Comparison of ENCODE assay signal across 29 cellular contexts in the genomic region with DNA sequence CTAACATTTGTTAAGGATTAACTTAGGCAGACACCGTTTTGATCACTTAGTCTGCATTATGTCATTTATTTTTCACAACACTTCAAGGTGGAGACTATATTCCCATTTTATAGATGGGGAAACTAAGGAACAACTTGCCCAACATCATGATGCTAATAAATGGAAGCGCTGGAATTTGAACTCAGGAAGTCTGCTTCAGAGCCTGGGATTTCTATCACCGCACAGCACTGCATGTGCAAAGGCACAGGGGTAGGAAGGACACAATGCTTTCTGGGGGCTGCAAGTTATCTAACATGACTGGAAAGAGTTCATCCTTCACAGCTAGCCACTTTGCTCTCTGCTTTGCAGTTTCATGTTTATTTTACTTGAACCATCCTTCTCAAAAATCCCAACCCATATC.
"Had no signal": no experiment of that assay in that cellular context is flagged by ENCODE, and none has a peak within 500 bp of the region (broad histone marks: within the 10 kb centered on the region; RNA-seq: fewer than 3 reads in every experiment).

No MANE protein-coding gene starts in this region.

- H3K27me3 Mint-ChIP-seq: activated CD4-positive, alpha-beta memory T cell treated with anti-CD3 and anti-CD28 coated beads for 36 hours; activated CD4-positive, alpha-beta T cell treated with anti-CD3 and anti-CD28 coated beads for 36 hours; activated CD4-positive, alpha-beta T cell treated with anti-CD3 and anti-CD28 coated beads, Interleukin-2, amount 10 ng/mL, durations not matched to agents 24 days and 14 days; activated CD8-positive, alpha-beta memory T cell treated with anti-CD3 and anti-CD28 coated beads, Interleukin-2, amount 10 ng/mL, durations not matched to agents 7 days and 5 days; activated naive CD8-positive, alpha-beta T cell treated with anti-CD3 and anti-CD28 coated beads for 36 hours; activated naive CD8-positive, alpha-beta T cell treated with anti-CD3 and anti-CD28 coated beads, Interleukin-2, amount 50 U/mL, for 24 hours had no signal

- H3K4me3 Mint-ChIP-seq: activated CD4-positive, alpha-beta memory T cell treated with anti-CD3 and anti-CD28 coated beads for 36 hours; activated CD4-positive, alpha-beta T cell treated with anti-CD3 and anti-CD28 coated beads for 36 hours; activated CD4-positive, alpha-beta T cell treated with anti-CD3 and anti-CD28 coated beads, Interleukin-2, amount 10 ng/mL, durations not matched to agents 24 days and 14 days; activated CD8-positive, alpha-beta memory T cell treated with anti-CD3 and anti-CD28 coated beads, Interleukin-2, amount 10 ng/mL, durations not matched to agents 7 days and 5 days; activated CD8-positive, alpha-beta T cell treated with anti-CD3 and anti-CD28 coated beads, Interleukin-2, amount 10 ng/mL, durations not matched to agents 7 days and 5 days; activated naive CD8-positive, alpha-beta T cell treated with anti-CD3 and anti-CD28 coated beads for 36 hours; activated naive CD8-positive, alpha-beta T cell treated with anti-CD3 and anti-CD28 coated beads, Interleukin-2, amount 50 U/mL, for 24 hours; activated T-cell treated with anti-CD3 and anti-CD28 coated beads, Interleukin-2, amount 50 U/mL, for 72 hours had no signal

- H3K4me1 ChIP-seq: adrenal gland, body of pancreas, colonic mucosa, esophagus squamous epithelium, gastroesophageal sphincter had no signal

- H3K27ac Mint-ChIP-seq: activated CD4-positive, alpha-beta memory T cell treated with anti-CD3 and anti-CD28 coated beads for 36 hours; activated CD4-positive, alpha-beta T cell treated with anti-CD3 and anti-CD28 coated beads for 36 hours; activated CD4-positive, alpha-beta T cell treated with anti-CD3 and anti-CD28 coated beads, Interleukin-2, amount 10 ng/mL, durations not matched to agents 24 days and 14 days; activated CD8-positive, alpha-beta T cell treated with anti-CD3 and anti-CD28 coated beads, Interleukin-2, amount 10 ng/mL, durations not matched to agents 7 days and 5 days; activated naive CD8-positive, alpha-beta T cell treated with anti-CD3 and anti-CD28 coated beads for 36 hours; activated naive CD8-positive, alpha-beta T cell treated with anti-CD3 and anti-CD28 coated beads, Interleukin-2, amount 50 U/mL, for 24 hours; activated T-cell treated with anti-CD3 and anti-CD28 coated beads, Interleukin-2, amount 50 U/mL, for 72 hours had no signal

- DNase-seq: activated CD4-positive, alpha-beta memory T cell treated with anti-CD3 and anti-CD28 coated beads for 36 hours; activated CD4-positive, alpha-beta T cell treated with anti-CD3 and anti-CD28 coated beads for 36 hours; activated CD4-positive, alpha-beta T cell treated with anti-CD3 and anti-CD28 coated beads, Interleukin-2, amount 10 ng/mL, durations not matched to agents 24 days and 14 days; activated CD4-positive, CD25-positive, alpha-beta regulatory T cell; activated CD4-positive, CD25-positive, alpha-beta regulatory T cell treated with anti-CD3 and anti-CD28 coated beads, Interleukin-2, amount 50 U/mL, for 72 hours; activated CD8-positive, alpha-beta memory T cell treated with anti-CD3 and anti-CD28 coated beads, Interleukin-2, amount 10 ng/mL, durations not matched to agents 7 days and 5 days; activated CD8-positive, alpha-beta memory T cell treated with anti-CD3 and anti-CD28 coated beads, Interleukin-2, amount 50 U/mL, for 4 hours; activated CD8-positive, alpha-beta T cell treated with anti-CD3 and anti-CD28 coated beads, Interleukin-2, amount 10 ng/mL, durations not matched to agents 7 days and 5 days; activated gamma-delta T cell; activated naive CD4-positive, alpha-beta T cell; activated naive CD4-positive, alpha-beta T cell treated with anti-CD3 and anti-CD28 coated beads, Interleukin-2, amount 50 U/mL, for 16 hours; activated naive CD8-positive, alpha-beta T cell treated with anti-CD3 and anti-CD28 coated beads for 36 hours; activated naive CD8-positive, alpha-beta T cell treated with anti-CD3 and anti-CD28 coated beads, Interleukin-2, amount 50 U/mL, for 24 hours; activated T-cell treated with anti-CD3 and anti-CD28 coated beads, Interleukin-2, amount 50 U/mL, for 1 hour; activated T-cell treated with anti-CD3 and anti-CD28 coated beads, Interleukin-2, amount 50 U/mL, for 72 hours; adrenal gland; amygdala; aorta; body of pancreas; caudate nucleus; cerebellar nuclear complex; colonic mucosa; effector CD8-positive, alpha-beta T cell; esophagus squamous epithelium; foreskin melanocyte; T-helper 1 cell; T-helper 2 cell had no signal

- H3K27me3 ChIP-seq: adrenal gland, body of pancreas, colonic mucosa, esophagus squamous epithelium, gastroesophageal sphincter had no signal

- H3K9me3 ChIP-seq: adrenal gland, body of pancreas, colonic mucosa, esophagus squamous epithelium, gastroesophageal sphincter had no signal

- H3K9me3 Mint-ChIP-seq: activated CD4-positive, alpha-beta memory T cell treated with anti-CD3 and anti-CD28 coated beads for 36 hours; activated CD4-positive, alpha-beta T cell treated with anti-CD3 and anti-CD28 coated beads, Interleukin-2, amount 10 ng/mL, durations not matched to agents 24 days and 14 days; activated naive CD8-positive, alpha-beta T cell treated with anti-CD3 and anti-CD28 coated beads for 36 hours; activated naive CD8-positive, alpha-beta T cell treated with anti-CD3 and anti-CD28 coated beads, Interleukin-2, amount 50 U/mL, for 24 hours; activated T-cell treated with anti-CD3 and anti-CD28 coated beads, Interleukin-2, amount 50 U/mL, for 72 hours had no signal

- ATAC-seq: activated CD4-positive, alpha-beta T cell treated with anti-CD3 and anti-CD28 coated beads for 36 hours; activated CD8-positive, alpha-beta memory T cell treated with anti-CD3 and anti-CD28 coated beads, Interleukin-2, amount 10 ng/mL, durations not matched to agents 7 days and 5 days; activated CD8-positive, alpha-beta T cell treated with anti-CD3 and anti-CD28 coated beads, Interleukin-2, amount 10 ng/mL, durations not matched to agents 7 days and 5 days; activated naive CD8-positive, alpha-beta T cell treated with anti-CD3 and anti-CD28 coated beads, Interleukin-2, amount 50 U/mL, for 24 hours; activated T-cell treated with anti-CD3 and anti-CD28 coated beads, Interleukin-2, amount 50 U/mL, for 72 hours; body of pancreas; gastroesophageal sphincter had no signal

- H3K4me1 Mint-ChIP-seq: activated CD4-positive, alpha-beta T cell treated with anti-CD3 and anti-CD28 coated beads for 36 hours; activated CD4-positive, alpha-beta T cell treated with anti-CD3 and anti-CD28 coated beads, Interleukin-2, amount 10 ng/mL, durations not matched to agents 24 days and 14 days; activated CD8-positive, alpha-beta memory T cell treated with anti-CD3 and anti-CD28 coated beads, Interleukin-2, amount 10 ng/mL, durations not matched to agents 7 days and 5 days; activated naive CD8-positive, alpha-beta T cell treated with anti-CD3 and anti-CD28 coated beads for 36 hours; activated naive CD8-positive, alpha-beta T cell treated with anti-CD3 and anti-CD28 coated beads, Interleukin-2, amount 50 U/mL, for 24 hours had no signal

- H3K27ac ChIP-seq: adrenal gland, body of pancreas, colonic mucosa, epithelial cell of prostate, esophagus squamous epithelium, gastroesophageal sphincter had no signal

- H3K4me3 ChIP-seq: adrenal gland, body of pancreas, colonic mucosa, esophagus squamous epithelium, gastroesophageal sphincter had no signal
